ENCODE assay signal across 11 cellular contexts in genomic region chr12:51864701-51865469, GRCh38. TPM values are rescaled to one million over a fixed set of nuclear protein-coding genes. Genes with fewer than 3 reads are reported as not detected.
DNase-seq lines count a peak whose midpoint lies in the region; ATAC-seq, FAIRE-seq and TF ChIP-seq lines count a peak whose summit lies in the region.
"Had no signal": no experiment of that assay in that cellular context is flagged by ENCODE, and none has a peak within 500 bp of the region (broad histone marks: within the 10 kb centered on the region; RNA-seq: fewer than 3 reads in every experiment).

No MANE protein-coding gene starts in this region.

- DNase-seq in D721Med (ENCODE audit: insufficient read length, low spot score), result peak; percentile 19
- peak; percentile 37 for DNase-seq in NCI-H524 treated with DMSO at 0.1 percent for 48 hours (lab: John Stamatoyannopoulos, UW)
- peak in 1 of 2 donors; percentile 23 for DNase-seq in foreskin fibroblast
- DNase-seq in retina, result peak; percentile 75
- no peak for DNase-seq in globus pallidus (ENCODE audit: low spot score)
- no peak for DNase-seq in G401 (ENCODE audit: low spot score)
- DNase-seq: NCI-H2029 had no signal

- TF ChIP-seq CTCF in D721Med (IDR thresholded peaks at IDR 0.05; ENCODE audit: insufficient read depth, missing control alignments), result no peak
- TF ChIP-seq CTCF in foreskin fibroblast (IDR thresholded peaks at IDR 0.05; ENCODE audit: low read depth, low read length), result no peak

- in situ Hi-C loops in G401 (cut with HindIII; ENCODE audit: low sequenced_read_pairs), result no loop called here

- H3K4me3 ChIP-seq in foreskin fibroblast (ENCODE audit: low read depth in 1 of 2, low read length in 2 of 2), result peak overlapping the region; percentile 21 to 37

- ATAC-seq in HG03520 (IDR thresholded peaks at IDR 0.05; ENCODE audit: unreplicated experiment), result no peak
- no peak for ATAC-seq in HG03442 (IDR thresholded peaks at IDR 0.05; ENCODE audit: unreplicated experiment)

- FAIRE-seq in D721Med (lab: Jason Lieb, UNC), result no peak

RNA-seq across cellular contexts. Expression of gene FIGNL2, which starts 16.4 kb away (rescaled TPM):
- total RNA-seq in G401 (2014; rRNA removed; shearing (Covaris generic)), result 11.1 and 12.8 TPM in 2 replicates

RNA-seq across cellular contexts. Expression of gene ANKRD33, which starts 23.0 kb away (rescaled TPM):
- total RNA-seq in G401 (2014; rRNA removed; shearing (Covaris generic)), result not detected in 2 replicates
- total RNA-seq: activated T-helper 1 cell treated with anti-CD3 and anti-CD28 coated beads, Interleukin-12 subunit alpha, Interleukin-12 subunit beta, Interleukin-2, Interleukin-4 antibody, amounts not matched to agents 30 ng/mL and 10 ng/mL and 1 ng/mL, durations not matched to agents 14 hours and 24 hours and 36 hours; SK-MEL-5 had no signal

RNA-seq across cellular contexts. Expression of gene ACVRL1, which starts 42.4 kb away (rescaled TPM):
- total RNA-seq in G401 (2014; rRNA removed; shearing (Covaris generic)), result 1.8 and 2.9 TPM in 2 replicates
- total RNA-seq: activated T-helper 1 cell treated with anti-CD3 and anti-CD28 coated beads, Interleukin-12 subunit alpha, Interleukin-12 subunit beta, Interleukin-2, Interleukin-4 antibody, amounts not matched to agents 30 ng/mL and 10 ng/mL and 1 ng/mL, durations not matched to agents 14 hours and 24 hours and 36 hours; SK-MEL-5 had no signal

Comparison
In these comparisons a context has a peak if more than half of its experiments do, and no peak if none do; other contexts are left out.
1. DNase-seq: peak in D721Med (single experiment), NCI-H524 treated with DMSO at 0.1 percent for 48 hours (single experiment) and retina (single experiment); none in globus pallidus (single experiment) and G401 (single experiment).